Comparison of ENCODE assay signal across 8 cellular contexts in the genomic region with DNA sequence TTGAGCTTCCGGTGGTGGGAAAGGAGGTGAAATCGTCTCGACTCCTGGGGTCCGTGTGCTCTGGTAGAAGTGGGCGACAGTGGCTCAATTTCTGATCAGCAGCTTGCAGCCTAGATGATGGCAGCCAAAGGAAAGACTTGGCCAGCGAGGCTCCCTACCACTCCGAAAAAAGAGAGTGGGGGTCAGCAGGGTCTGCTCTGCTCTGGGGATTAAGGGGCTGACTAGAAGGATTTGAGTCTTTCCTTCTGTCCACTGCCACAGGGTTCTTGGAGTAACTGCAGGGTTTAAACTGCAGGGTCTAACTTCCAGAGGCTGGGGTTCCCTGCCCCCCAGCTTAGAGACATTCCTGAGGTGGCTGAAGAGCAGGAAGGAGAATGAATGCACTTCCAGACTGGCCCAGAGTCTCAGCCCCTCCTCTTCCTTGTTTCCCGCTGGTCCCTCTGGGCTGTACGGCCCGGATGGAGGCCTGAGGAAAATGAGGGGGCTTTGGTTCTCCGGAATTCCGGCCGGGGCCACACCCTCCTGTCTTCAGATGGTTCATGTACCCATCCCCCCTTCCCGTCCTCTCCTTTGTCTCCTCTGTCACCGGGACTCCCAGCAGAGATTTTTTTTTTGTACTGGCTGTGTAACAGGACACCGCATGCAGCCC. TPM values are rescaled to one million over a fixed set of nuclear protein-coding genes. Genes with fewer than 3 reads are reported as not detected.
DNase-seq lines count a peak whose midpoint lies in the region; ATAC-seq and TF ChIP-seq lines count a peak whose summit lies in the region.

No MANE protein-coding gene starts in this region.

- H3K36me3 ChIP-seq in SK-N-MC (ENCODE audit: insufficient read depth, low read length): peaks cover 41% of the 10 kb centered on the region

- H3K27ac ChIP-seq in SK-N-MC: peak overlapping the region; percentile 91

- peak overlapping the region; percentile 89 to 98 (median 96) for H3K4me3 Mint-ChIP-seq in naive B cell

- DNase-seq in NCI-H82 (lab: John Stamatoyannopoulos, UW): peak; percentile 42
- DNase-seq in NCI-H82 treated with DMSO at 0.1 percent for 48 hours (lab: John Stamatoyannopoulos, UW; ENCODE audit: unreplicated experiment): no peak
- DNase-seq in SK-N-MC (ENCODE audit: low read depth, low spot score): no peak
- peak; percentile 48 for DNase-seq in epithelial cell of esophagus (ENCODE audit: low read depth)
- no peak for DNase-seq in naive B cell
- no peak for DNase-seq in omental fat pad (ENCODE audit: low spot score)
- DNase-seq in superior temporal gyrus (ENCODE audit: extremely low spot score): no peak
- DNase-seq in NCI-H345 treated with DMSO at 0.1 percent for 48 hours (lab: John Stamatoyannopoulos, UW; ENCODE audit: unreplicated experiment): no peak

- TF ChIP-seq CTCF in epithelial cell of esophagus (IDR thresholded peaks at IDR 0.05; ENCODE audit: insufficient read depth, low read depth, low read length, missing control alignments) (no peak), omental fat pad (IDR thresholded peaks at IDR 0.05) (no peak)

- peaks cover 0 to 12% (median 8%) of the 10 kb centered on the region in 3 donors for H3K27me3 Mint-ChIP-seq in naive B cell

- H3K4me1 Mint-ChIP-seq in naive B cell: peaks cover 21 to 26% (median 25%) of the 10 kb centered on the region in 3 donors

- no peaks in the 10 kb centered on the region for H3K9me3 Mint-ChIP-seq in naive B cell

- no peaks in the 10 kb centered on the region for H3K9me3 ChIP-seq in SK-N-MC (ENCODE audit: low read depth, low read length)

- no peaks in the 10 kb centered on the region for H3K36me3 Mint-ChIP-seq in naive B cell

- ATAC-seq in naive B cell (ENCODE audit: low read depth in 2 of 2): no peak
- ATAC-seq in omental fat pad (ENCODE audit: low FRiP score): no peak

- H3K9ac ChIP-seq in SK-N-MC (ENCODE audit: insufficient read length): peak overlapping the region; percentile 87

- H3K27ac Mint-ChIP-seq in naive B cell: peak overlapping the region in 5 of 6 donors; percentile 15 to 87 (median 77)

- peak overlapping the region; percentile 91 for H3K4me3 ChIP-seq in SK-N-MC
- H3K4me3 ChIP-seq in epithelial cell of esophagus (ENCODE audit: low read length): peak overlapping the region; percentile 79

RNA-seq across cellular contexts. Expression of a gene that starts 0.9 kb away (rescaled TPM):
- 1 to 10 TPM in 2 of 6 donors, under 1 TPM in 3, not detected in 1; 0.40 to 1.4 (median 0.85) TPM for polyA plus RNA-seq in naive B cell (ENCODE audit: low read depth in 6 of 6)
- total RNA-seq in omental fat pad: 100 to 1,000 TPM; 307 to 804 (median 482) TPM

RNA-seq across cellular contexts. Expression of a gene that starts 37.2 kb away (rescaled TPM):
- polyA plus RNA-seq in naive B cell (ENCODE audit: low read depth in 6 of 6): 1 to 10 TPM in 4 of 6 donors, under 1 TPM in 1, not detected in 1; 0.62 to 8.2 (median 2.2) TPM
- total RNA-seq in omental fat pad: 10 to 100 TPM; 23.6 to 34.7 (median 31.7) TPM

Comparison
In these comparisons a context has a peak if more than half of its experiments do, and no peak if none do; other contexts are left out.
1. DNase-seq: peak in NCI-H82 (single experiment) and epithelial cell of esophagus (single experiment); none in NCI-H82 treated with DMSO at 0.1 percent for 48 hours (single experiment), SK-N-MC (single experiment), naive B cell (single experiment), omental fat pad (single experiment), superior temporal gyrus (single experiment) and NCI-H345 treated with DMSO at 0.1 percent for 48 hours (single experiment).